Comparison of ENCODE assay signal across 8 cellular contexts in genomic region chr12:47779301-47779942, GRCh38. TPM values are rescaled to one million over a fixed set of nuclear protein-coding genes. Genes with fewer than 3 reads are reported as not detected.
DNase-seq lines count a peak whose midpoint lies in the region; ATAC-seq, FAIRE-seq and TF ChIP-seq lines count a peak whose summit lies in the region.

No MANE protein-coding gene starts in this region.

- H3K9ac ChIP-seq in Loucy (ENCODE audit: low read depth, low read length, poor library complexity, severe bottlenecking) = no peak overlapping the region

- H3K9me2 ChIP-seq in GM23338 (ENCODE audit: insufficient read depth) = no peaks in the 10 kb centered on the region
- no peaks in the 10 kb centered on the region for H3K9me2 ChIP-seq in Loucy (replicated peaks; ENCODE audit: low read depth, low read length)

- H3K27ac Mint-ChIP-seq in GM23338 = no peak overlapping the region
- H3K27ac Mint-ChIP-seq in type B pancreatic cell = peak overlapping the region; percentile 74

- no peak overlapping the region for H3K27ac ChIP-seq in GM23338 (ENCODE audit: low read depth)
- no peak overlapping the region for H3K27ac ChIP-seq in pancreas

- H3F3A ChIP-seq in GM23338 (replicated peaks; ENCODE audit: low read depth) (0 out of 2 replicates have a peak, but pooled peaks cover 6% of the 10 kb centered on the region), Loucy (ENCODE audit: low read depth) (no peaks in the 10 kb centered on the region; the same call in 1 of the 2 replicates)

- DNase-seq in G401 (ENCODE audit: low spot score) (peak; percentile 94), GM23338 (ENCODE audit: low spot score) (peak; percentile 97), SK-MEL-5 (ENCODE audit: low read depth, low spot score) (peak; percentile 90), glomerular endothelial cell (ENCODE audit: extremely low read depth, low read depth, low spot score) (peak; percentile 56), pancreas (peak; percentile 74 to 99 (median 90)), type B pancreatic cell (ENCODE audit: extremely low spot score, unreplicated experiment) (peak; percentile 93)
- peak; percentile 92 for DNase-seq in activated naive CD4-positive, alpha-beta T cell treated with Interleukin-2 at 50 U/mL for 16 hours

- intact Hi-C loops in pancreas (cut with DNase I) = loop anchor here in 2 of 3 donors (5.0 to 10.0 kb wide), 3 partner anchors 37 to 747 kb away; no protein-coding TSS in a partner anchor

- H3K27me3 ChIP-seq in GM23338 (ENCODE audit: insufficient read depth) (peaks cover 4% of the 10 kb centered on the region), Loucy (ENCODE audit: insufficient read depth, low read length, poor library complexity, severe bottlenecking) (no peaks in the 10 kb centered on the region), pancreas (no peaks in the 10 kb centered on the region)

- H3K4me3 Mint-ChIP-seq in GM23338 (peak overlapping the region; percentile 50), type B pancreatic cell (peak overlapping the region; percentile 62)

- H3K4me1 Mint-ChIP-seq in GM23338 (peaks cover 44% of the 10 kb centered on the region), type B pancreatic cell (ENCODE audit: unreplicated experiment) (peaks cover 11% of the 10 kb centered on the region)

- FAIRE-seq in pancreas (lab: Jason Lieb, UNC) = no peak

- H3K27me3 Mint-ChIP-seq in GM23338 (ENCODE audit: insufficient read depth, low read depth, poor library complexity) = peaks cover 31% of the 10 kb centered on the region
- peaks cover 3% of the 10 kb centered on the region for H3K27me3 Mint-ChIP-seq in type B pancreatic cell

- H3K4me1 ChIP-seq in GM23338 (ENCODE audit: insufficient read depth) (peaks cover 20% of the 10 kb centered on the region; the same call in 1 of the 2 replicates), Loucy (ENCODE audit: insufficient read depth, low read length, poor library complexity, severe bottlenecking) (peaks cover 41% of the 10 kb centered on the region), pancreas (peaks cover 0 to 5% (median 0%) of the 10 kb centered on the region in 3 donors)

- H3K9me3 ChIP-seq in Loucy (ENCODE audit: insufficient read depth, low read depth, low read length) (no peaks in the 10 kb centered on the region), pancreas (no peaks in the 10 kb centered on the region)

- H3K4me2 ChIP-seq in GM23338 (peak overlapping the region; percentile 73), Loucy (ENCODE audit: low read depth, low read length, poor library complexity, severe bottlenecking) (no peak overlapping the region)

- in situ Hi-C loops in G401 (cut with HindIII; ENCODE audit: low sequenced_read_pairs) (no loop called here), SK-MEL-5 (cut with HindIII; ENCODE audit: low pct_unique_long_range_greater_than_20kb, low sequenced_read_pairs) (no loop called here)

- TF ChIP-seq CTCF in GM23338 (conservative IDR thresholded peaks at IDR 0.05; ENCODE audit: low read depth in 2 of 2) (peak; percentile 97 to 98), Loucy (conservative IDR thresholded peaks at IDR 0.05; ENCODE audit: low read length) (peak; percentile 99), pancreas (IDR thresholded peaks at IDR 0.05) (peak; percentile 85 to 91 (median 90)), type B pancreatic cell (conservative IDR thresholded peaks at IDR 0.05) (peak; percentile 94)

- H3K36me3 Mint-ChIP-seq in GM23338 (ENCODE audit: low read depth) = peaks cover 8% of the 10 kb centered on the region
- no peaks in the 10 kb centered on the region for H3K36me3 Mint-ChIP-seq in type B pancreatic cell

- H3K36me3 ChIP-seq in GM23338 (ENCODE audit: insufficient read depth) (no peaks in the 10 kb centered on the region), Loucy (ENCODE audit: insufficient read depth, low read length) (peaks cover 25% of the 10 kb centered on the region; the same call in 1 of the 2 replicates), pancreas (peaks cover 0 to 13% (median 2%) of the 10 kb centered on the region in 3 donors)

- 37 to 40% methylated on average over 19 of the region's 19 CpGs for WGBS in pancreas, 2 donors

- H2AFZ ChIP-seq in GM23338 = no peak overlapping the region
- no peak overlapping the region for H2AFZ ChIP-seq in Loucy (ENCODE audit: low read length)

- H3K79me2 ChIP-seq in GM23338 (replicated peaks; ENCODE audit: insufficient read depth) = no peaks in the 10 kb centered on the region
- H3K79me2 ChIP-seq in Loucy (ENCODE audit: insufficient read depth, low read length) = peaks cover 1% of the 10 kb centered on the region; the same call in 1 of the 2 replicates

- H4K20me1 ChIP-seq in GM23338 (replicated peaks; ENCODE audit: insufficient read depth) (peaks cover 2% of the 10 kb centered on the region), Loucy (ENCODE audit: insufficient read depth, low read length, poor library complexity, severe bottlenecking) (peaks cover 5% of the 10 kb centered on the region)

- peak; percentile 87 for ATAC-seq in GM23338
- ATAC-seq in pancreas = peak; percentile 81 to 92 (median 88)

- H3K4me3 ChIP-seq in GM23338 (peak overlapping the region; percentile 45), Loucy (ENCODE audit: low read length, poor library complexity, severe bottlenecking) (no peak overlapping the region), pancreas (no peak overlapping the region)

- H3K9me3 Mint-ChIP-seq in GM23338 = no peaks in the 10 kb centered on the region
- H3K9me3 Mint-ChIP-seq in type B pancreatic cell = no peaks in the 10 kb centered on the region

RNA-seq across cellular contexts. Expression of gene SLC48A1, which starts 6.4 kb away (rescaled TPM):
- 32.3 and 34.4 TPM in 2 replicates for total RNA-seq in G401 (2014; rRNA removed; shearing (Covaris generic))
- total RNA-seq in GM23338 (2014; rRNA removed; shearing (Covaris generic)) = 9.0 and 16.8 TPM in 2 replicates
- polyA plus RNA-seq in GM23338 (2016; fragmentation: Nextera tagmentation; extraction: Ambion mirVana) (5.8 TPM in 2 replicates), pancreas (10 to 100 TPM; 12.4 to 14.2 TPM)
- 12.7 and 12.9 TPM in 2 replicates for total RNA-seq in SK-MEL-5 (2014; rRNA removed; shearing (Covaris generic))
- polyA plus RNA-seq in SK-MEL-5 (2015; cell fraction: cytosol; rRNA removed) = 23.4 and 31.2 TPM in 2 replicates
- 12.6 and 20.3 TPM in 2 replicates for polyA plus RNA-seq in SK-MEL-5 (2015; cell fraction: nucleus; rRNA removed)
- total RNA-seq in glomerular endothelial cell (11.9 and 26.2 TPM in 2 replicates), pancreas (10 to 100 TPM; 12.2 to 17.2 (median 13.9) TPM), type B pancreatic cell (ENCODE audit: low replicate concordance) (19.7 and 37.4 TPM in 2 replicates)

RNA-seq across cellular contexts. Expression of gene RAPGEF3, which starts 20.7 kb away (rescaled TPM):
- total RNA-seq in G401 (2014; rRNA removed; shearing (Covaris generic)) = 6.1 and 9.0 TPM in 2 replicates
- 10.4 and 11.8 TPM in 2 replicates for total RNA-seq in GM23338 (2014; rRNA removed; shearing (Covaris generic))
- polyA plus RNA-seq in GM23338 (2016; fragmentation: Nextera tagmentation; extraction: Ambion mirVana) = 2.3 and 3.0 TPM in 2 replicates
- total RNA-seq in SK-MEL-5 (2014; rRNA removed; shearing (Covaris generic)) = 1.1 and 1.3 TPM in 2 replicates
- polyA plus RNA-seq in SK-MEL-5 (2015; cell fraction: cytosol; rRNA removed) = 0.43 and 4.2 TPM in 2 replicates
- polyA plus RNA-seq in SK-MEL-5 (2015; cell fraction: nucleus; rRNA removed) = 2.9 and 9.0 TPM in 2 replicates
- 24.4 and 38.2 TPM in 2 replicates for total RNA-seq in glomerular endothelial cell
- 1 to 10 TPM; 2.5 to 6.7 (median 5.0) TPM for total RNA-seq in pancreas
- 10 to 100 TPM; 51.4 to 54.4 TPM for polyA plus RNA-seq in pancreas
- total RNA-seq in type B pancreatic cell (ENCODE audit: low replicate concordance) = 3.7 and 4.9 TPM in 2 replicates

RNA-seq across cellular contexts. Expression of gene HDAC7, which starts 40.3 kb away (rescaled TPM):
- total RNA-seq in G401 (2014; rRNA removed; shearing (Covaris generic)) = 26.8 and 46.8 TPM in 2 replicates
- 55.1 and 60.1 TPM in 2 replicates for total RNA-seq in GM23338 (2014; rRNA removed; shearing (Covaris generic))
- polyA plus RNA-seq in GM23338 (2016; fragmentation: Nextera tagmentation; extraction: Ambion mirVana) = 37.3 and 41.3 TPM in 2 replicates
- total RNA-seq in SK-MEL-5 (2014; rRNA removed; shearing (Covaris generic)) = 3.0 and 3.6 TPM in 2 replicates
- polyA plus RNA-seq in SK-MEL-5 (2015; cell fraction: cytosol; rRNA removed) = 12.3 and 17.0 TPM in 2 replicates
- 60.9 and 65.2 TPM in 2 replicates for polyA plus RNA-seq in SK-MEL-5 (2015; cell fraction: nucleus; rRNA removed)
- total RNA-seq in glomerular endothelial cell = 95.9 and 144 TPM in 2 replicates
- 10 to 100 TPM; 17.9 to 45.5 (median 20.1) TPM for total RNA-seq in pancreas
- polyA plus RNA-seq in pancreas = 10 to 100 TPM; 36.6 to 48.1 TPM
- 71.5 and 76.1 TPM in 2 replicates for total RNA-seq in type B pancreatic cell (ENCODE audit: low replicate concordance)

RNA-seq across cellular contexts. Expression of gene ENDOU, which starts 54.1 kb away (rescaled TPM):
- total RNA-seq in G401 (2014; rRNA removed; shearing (Covaris generic)) = 1.9 TPM in 1 of 2 replicates, not detected in the other
- not detected in 2 replicates for total RNA-seq in GM23338 (2014; rRNA removed; shearing (Covaris generic))
- polyA plus RNA-seq in GM23338 (2016; fragmentation: Nextera tagmentation; extraction: Ambion mirVana) (not detected in 2 replicates), pancreas (under 1 TPM; 0.11 to 0.23 TPM)
- total RNA-seq in SK-MEL-5 (2014; rRNA removed; shearing (Covaris generic)) = not detected in 2 replicates
- polyA plus RNA-seq in SK-MEL-5 (2015; cell fraction: cytosol; rRNA removed) = not detected in 2 replicates
- not detected in 2 replicates for polyA plus RNA-seq in SK-MEL-5 (2015; cell fraction: nucleus; rRNA removed)
- total RNA-seq in glomerular endothelial cell (not detected in 2 replicates), pancreas (under 1 TPM in 1 of 6 donors, not detected in 5; 0.20 TPM), type B pancreatic cell (ENCODE audit: low replicate concordance) (3.7 and 18.9 TPM in 2 replicates)
